Comparison of ENCODE assay signal across 24 cellular contexts in genomic region chr3:4734454-4734853, GRCh38.
DNase-seq lines count a peak whose midpoint lies in the region; ATAC-seq, FAIRE-seq and TF ChIP-seq lines count a peak whose summit lies in the region.
"Had no signal": no experiment of that assay in that cellular context is flagged by ENCODE, and none has a peak within 500 bp of the region (broad histone marks: within the 10 kb centered on the region; RNA-seq: fewer than 3 reads in every experiment).

No MANE protein-coding gene starts in this region.

- peaks cover 11% of the 10 kb centered on the region for H3K36me3 ChIP-seq in BE2C
- H3K36me3 ChIP-seq: gastrocnemius medialis, prostate gland had no signal

- no peak for TF ChIP-seq CTCF in A549 (IDR thresholded peaks at IDR 0.05)
- no peak for TF ChIP-seq CTCF in foreskin keratinocyte (conservative IDR thresholded peaks at IDR 0.05)
- no peak for TF ChIP-seq CTCF in BE2C (IDR thresholded peaks at IDR 0.05; ENCODE audit: low read depth, low read length)

- H3K4me1 ChIP-seq in A549 (peaks cover 26% of the 10 kb centered on the region), foreskin keratinocyte (peaks cover 16% of the 10 kb centered on the region), BE2C (no peaks in the 10 kb centered on the region)
- H3K4me1 ChIP-seq: prostate gland had no signal

- H3K4me1 Mint-ChIP-seq in activated CD8-positive, alpha-beta T cell treated with anti-CD3 and anti-CD28 coated beads, Interleukin-2, amount 10 ng/mL, durations not matched to agents 7 days and 5 days (ENCODE audit: low read depth) = peaks cover 78% of the 10 kb centered on the region
- H3K4me1 Mint-ChIP-seq: activated B cell treated with CpG ODN at 0.5 μM for 24 hours had no signal

- no peak for TF ChIP-seq RAD21 in A549 (conservative IDR thresholded peaks at IDR 0.05 in 1 of 2, IDR thresholded peaks at IDR 0.05 in 1 of 2)

- peaks cover 85% of the 10 kb centered on the region for H3K36me3 Mint-ChIP-seq in activated CD8-positive, alpha-beta T cell treated with anti-CD3 and anti-CD28 coated beads, Interleukin-2, amount 10 ng/mL, durations not matched to agents 7 days and 5 days (ENCODE audit: low read depth)

- H3K9me3 Mint-ChIP-seq in activated CD8-positive, alpha-beta T cell treated with anti-CD3 and anti-CD28 coated beads, Interleukin-2, amount 10 ng/mL, durations not matched to agents 7 days and 5 days (ENCODE audit: insufficient read depth) = peaks cover 17% of the 10 kb centered on the region
- H3K9me3 Mint-ChIP-seq: activated B cell treated with CpG ODN at 0.5 μM for 24 hours, GM23338, nephron progenitor cell had no signal

- no peak for TF ChIP-seq EP300 in A549 (IDR thresholded peaks at IDR 0.05)

- TF ChIP-seq POLR2A in A549 (IDR thresholded peaks at IDR 0.05; ENCODE audit: low read length) = no peak

- no peak for ATAC-seq in A549
- no peak for ATAC-seq in activated CD8-positive, alpha-beta T cell treated with anti-CD3 and anti-CD28 coated beads, Interleukin-2, amount 10 ng/mL, durations not matched to agents 7 days and 5 days
- ATAC-seq in foreskin keratinocyte = no peak
- ATAC-seq in HG03460 (IDR thresholded peaks at IDR 0.05; ENCODE audit: unreplicated experiment) = no peak
- ATAC-seq: gastrocnemius medialis, GM23338, Right ventricle myocardium inferior had no signal

- H3K27me3 ChIP-seq in foreskin keratinocyte = no peaks in the 10 kb centered on the region
- H3K27me3 ChIP-seq in BE2C = no peaks in the 10 kb centered on the region
- H3K27me3 ChIP-seq: BLaER1 treated with 17β-estradiol and CSF1 and Interleukin-3, amounts not matched to agents 10 nM and 100 nM; gastrocnemius medialis had no signal

- H3K27ac ChIP-seq in A549 (no peak overlapping the region; a peak in 1 of 6 replicates), foreskin keratinocyte (no peak overlapping the region)
- H3K27ac ChIP-seq: BLaER1 treated with 17β-estradiol and CSF1 and Interleukin-3, amounts not matched to agents 10 nM and 100 nM; gastrocnemius medialis; prostate gland had no signal

- no peak overlapping the region for H3K4me3 ChIP-seq in A549
- H3K4me3 ChIP-seq in BE2C (ENCODE audit: low read depth, low read length) = no peak overlapping the region
- H3K4me3 ChIP-seq: BLaER1 treated with 17β-estradiol and CSF1 and Interleukin-3, amounts not matched to agents 10 nM and 100 nM; gastrocnemius medialis; GM23338; prostate gland had no signal

- H3K27ac Mint-ChIP-seq in activated CD8-positive, alpha-beta T cell treated with anti-CD3 and anti-CD28 coated beads, Interleukin-2, amount 10 ng/mL, durations not matched to agents 7 days and 5 days = peak overlapping the region; percentile 63
- H3K27ac Mint-ChIP-seq: activated B cell treated with CpG ODN at 0.5 μM for 24 hours, GM23338, nephron progenitor cell had no signal

- DNase-seq in NCI-H1105 treated with DMSO at 0.1 percent for 48 hours (lab: John Stamatoyannopoulos, UW) = peak; percentile 3
- DNase-seq in NCI-H1105 (lab: John Stamatoyannopoulos, UW) = no peak
- no peak for DNase-seq in A549 (ENCODE audit: low read depth in 1 of 2, low spot score in 1 of 2)
- DNase-seq in NCI-H345 (lab: John Stamatoyannopoulos, UW) = peak; percentile 76
- no peak for DNase-seq in activated CD8-positive, alpha-beta T cell treated with anti-CD3 and anti-CD28 coated beads, Interleukin-2, amount 10 ng/mL, durations not matched to agents 7 days and 5 days
- DNase-seq in foreskin keratinocyte = no peak
- no peak for DNase-seq in BE2C
- DNase-seq: activated B cell treated with CpG ODN at 0.5 μM for 24 hours; activated gamma-delta T cell; central memory CD4-positive, alpha-beta T cell; erythroblast; gastrocnemius medialis; Karpas-422; kidney glomerular epithelial cell; mesendoderm; nephron progenitor cell had no signal

- H3K4me2 ChIP-seq in A549 = peak overlapping the region; percentile 46
- H3K4me2 ChIP-seq: BLaER1 treated with 17β-estradiol and CSF1 and Interleukin-3, amounts not matched to agents 10 nM and 100 nM; GM23338 had no signal

- no peaks in the 10 kb centered on the region for H3K27me3 Mint-ChIP-seq in activated CD8-positive, alpha-beta T cell treated with anti-CD3 and anti-CD28 coated beads, Interleukin-2, amount 10 ng/mL, durations not matched to agents 7 days and 5 days (ENCODE audit: low read depth)
- H3K27me3 Mint-ChIP-seq: activated B cell treated with CpG ODN at 0.5 μM for 24 hours had no signal

- FAIRE-seq in A549 (lab: Jason Lieb, UNC) = no peak
- FAIRE-seq: A204.1, D721Med, G401.6 had no signal

- POLR2A ChIA-PET in A549 (lab: Yijun Ruan, JAX) = no interaction called here
- POLR2A ChIA-PET in activated CD8-positive, alpha-beta T cell treated with anti-CD3 and anti-CD28 coated beads, Interleukin-2, amount 10 ng/mL, durations not matched to agents 7 days and 5 days (lab: Charles Lee) = interaction anchor here (1.0 kb wide), 1 partner anchor 245 kb away, joined by 3 read pairs; the partner anchor contains the start of gene BHLHE40

- H3K9me3 ChIP-seq in A549 (no peaks in the 10 kb centered on the region; the same call in 2 of the 3 replicates), BE2C (no peaks in the 10 kb centered on the region)
- H3K9me3 ChIP-seq: gastrocnemius medialis, prostate gland had no signal

- CTCF ChIA-PET in A549 (lab: Yijun Ruan, JAX) = interaction anchor here (0.8 to 6.1 kb wide), 10 partner anchors 10 to 292 kb away, joined by 3 to 20 read pairs (median 4); partner anchors contain the start of gene BHLHE40
- CTCF ChIA-PET in activated CD8-positive, alpha-beta T cell treated with anti-CD3 and anti-CD28 coated beads, Interleukin-2, amount 10 ng/mL, durations not matched to agents 7 days and 5 days (lab: Charles Lee) = interaction anchor here (0.9 to 3.0 kb wide), 6 partner anchors 14 to 306 kb away, joined by 3 to 14 read pairs (median 5); no protein-coding TSS in a partner anchor

- WGBS in A549 (ENCODE audit: missing lambda C conversion rate) = 52% methylated on average over 2 of the region's 2 CpGs

- no peak overlapping the region for H3K4me3 Mint-ChIP-seq in activated CD8-positive, alpha-beta T cell treated with anti-CD3 and anti-CD28 coated beads, Interleukin-2, amount 10 ng/mL, durations not matched to agents 7 days and 5 days
- H3K4me3 Mint-ChIP-seq: activated B cell treated with CpG ODN at 0.5 μM for 24 hours, GM23338, nephron progenitor cell had no signal

TF ChIP-seq in A549, 52 proteins besides CTCF, POLR2A, EP300 and RAD21:
- TF ChIP-seq CBX2 (IDR thresholded peaks at IDR 0.05; ENCODE audit: borderline replicate concordance, low read depth) (no peak), PHF8 (IDR thresholded peaks at IDR 0.05; ENCODE audit: borderline replicate concordance, low read depth) (no peak), CHD4 (IDR thresholded peaks at IDR 0.05; ENCODE audit: borderline replicate concordance) (no peak), KDM5A (IDR thresholded peaks at IDR 0.05) (no peak), HOXA7 (CRISPR knock-in tag; IDR thresholded peaks at IDR 0.05) (no peak), HEYL (CRISPR knock-in tag; IDR thresholded peaks at IDR 0.05) (no peak), NR3C1 (IDR thresholded peaks at IDR 0.05) (no peak), ZC3H11A (IDR thresholded peaks at IDR 0.05) (no peak), ZNF302 (CRISPR knock-in tag; IDR thresholded peaks at IDR 0.05) (no peak), HES2 (IDR thresholded peaks at IDR 0.05) (no peak), CBX8 (IDR thresholded peaks at IDR 0.05) (no peak), RFX5 (IDR thresholded peaks at IDR 0.05) (no peak)

Comparison
In these comparisons a context has a peak if more than half of its experiments do, and no peak if none do; other contexts are left out.
1. DNase-seq: peak in NCI-H1105 treated with DMSO at 0.1 percent for 48 hours (single experiment) and NCI-H345 (single experiment); none in NCI-H1105 (single experiment), A549 (0 of 2), activated CD8-positive, alpha-beta T cell treated with anti-CD3 and anti-CD28 coated beads, Interleukin-2, amount 10 ng/mL, durations not matched to agents 7 days and 5 days (single experiment), foreskin keratinocyte (0 of 2) and BE2C (single experiment).